16 cellular contexts compared by ENCODE assay signal in the genomic region with DNA sequence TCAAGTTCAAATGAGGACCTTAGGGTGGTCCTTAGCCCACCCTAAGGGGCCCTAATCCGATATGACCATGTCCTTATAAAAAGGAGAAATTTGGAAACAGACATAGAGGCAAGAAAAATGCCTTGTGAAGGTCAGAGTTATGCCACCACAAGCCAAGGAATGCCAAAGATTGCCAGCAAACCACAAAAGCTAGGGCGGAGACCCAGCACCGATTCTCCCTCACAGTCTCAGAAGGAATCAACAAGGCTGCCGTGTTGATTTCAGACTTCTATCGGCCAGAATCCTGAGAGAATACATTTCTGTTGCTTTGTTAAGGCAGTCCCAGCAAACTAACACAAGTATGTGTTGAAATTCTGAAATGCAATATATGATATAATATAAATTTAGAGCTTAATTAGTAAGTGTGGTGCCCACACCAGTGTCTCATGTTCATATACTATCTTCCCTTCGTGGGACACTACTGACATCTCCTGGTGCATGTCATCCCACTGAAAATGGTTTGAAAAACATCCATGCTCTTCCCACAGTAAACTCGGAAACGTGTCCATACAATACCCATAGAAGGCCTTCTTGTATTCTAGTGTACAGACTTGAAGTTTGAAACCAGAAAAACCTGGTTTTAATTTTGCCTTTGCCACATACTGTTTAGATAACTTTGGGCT.
A peak's percentile ranks its signal among the peaks of the same experiment; 100 is the strongest.
DNase-seq lines count a peak whose midpoint lies in the region; ATAC-seq and TF ChIP-seq lines count a peak whose summit lies in the region.
"Had no signal": no experiment of that assay in that cellular context is flagged by ENCODE, and none has a peak within 500 bp of the region (broad histone marks: within the 10 kb centered on the region; RNA-seq: fewer than 3 reads in every experiment).

No MANE protein-coding gene starts in this region.

- CTCF ChIA-PET in HCT116 (lab: Charles Lee): interaction anchor here (0.8 kb wide), 1 partner anchor 1310 kb away, joined by 4 read pairs; no protein-coding TSS in a partner anchor

- H3K4me3 ChIP-seq in AG09309 (ENCODE audit: control insufficient read depth, low read depth, low read length) (no peak overlapping the region), HCT116 (replicated peaks in 1 of 2; ENCODE audit: low read depth in 1 of 2, low read length in 2 of 2) (no peak overlapping the region), left ventricle myocardium inferior (no peak overlapping the region)
- H3K4me3 ChIP-seq: thoracic aorta had no signal

- POLR2A ChIA-PET in HCT116 (lab: Charles Lee): no interaction called here

- H3K36me3 ChIP-seq in HCT116 (ENCODE audit: control insufficient read depth in 1 of 2, insufficient read depth in 2 of 2, low read length in 2 of 2): no peaks in the 10 kb centered on the region
- no peaks in the 10 kb centered on the region for H3K36me3 ChIP-seq in left ventricle myocardium inferior
- H3K36me3 ChIP-seq: thoracic aorta had no signal

- H3K4me1 ChIP-seq in HCT116 (ENCODE audit: control insufficient read depth in 1 of 2, insufficient read depth in 2 of 2, low read length in 2 of 2) (peaks cover 11 to 17% of the 10 kb centered on the region in 2 experiments), left ventricle myocardium inferior (peaks cover 17% of the 10 kb centered on the region)

- peak; percentile 23; the same call in 1 of the 2 replicates for ATAC-seq in HCT116
- ATAC-seq in HG03039 (IDR thresholded peaks at IDR 0.05; ENCODE audit: unreplicated experiment): no peak
- ATAC-seq: naive thymus-derived CD4-positive, alpha-beta T cell had no signal

- TF ChIP-seq CTCF in AG09309 (IDR thresholded peaks at IDR 0.05; ENCODE audit: control insufficient read depth, insufficient read depth, low read depth, low read length, missing control alignments): peak; percentile 21
- peak in 2 of 3 experiments; percentile 12 to 35; a peak in 2 of 6 replicates for TF ChIP-seq CTCF in HCT116 (IDR thresholded peaks at IDR 0.05 in 2 of 3, conservative IDR thresholded peaks at IDR 0.05 in 1 of 3; ENCODE audit: borderline replicate concordance in 1 of 3, insufficient read depth in 1 of 3, low read depth in 2 of 3, low read length in 2 of 3)
- peak; percentile 67 for TF ChIP-seq CTCF in left ventricle myocardium inferior (IDR thresholded peaks at IDR 0.05; ENCODE audit: borderline replicate concordance)
- no peak for TF ChIP-seq CTCF in GM13977 (IDR thresholded peaks at IDR 0.05; ENCODE audit: extremely low read depth, insufficient read depth, missing control alignments)

- in situ Hi-C loops in GM13977 (cut with MboI; ENCODE audit: low pct_unique_long_range_greater_than_20kb, low sequenced_read_pairs, unreplicated experiment): no loop called here

- no peak overlapping the region for H3K27ac ChIP-seq in HCT116 (ENCODE audit: low read depth, low read length)
- no peak overlapping the region for H3K27ac ChIP-seq in left ventricle myocardium inferior (replicated peaks)
- H3K27ac ChIP-seq: RWPE1, thoracic aorta had no signal

- no peak for TF ChIP-seq POLR2A in HCT116 (IDR thresholded peaks at IDR 0.05; ENCODE audit: borderline replicate concordance, extremely low read depth, insufficient read depth, insufficient read length)

- intact Hi-C loops in HCT116 (cut with micrococcal nuclease): no loop called here
- intact Hi-C loops in left ventricle myocardium inferior (cut with micrococcal nuclease): no loop called here

- TF ChIP-seq RAD21 in HCT116 (IDR thresholded peaks at IDR 0.05; ENCODE audit: low read depth): peak; percentile 52

- DNase-seq in AG09309 (ENCODE audit: low read depth) (no peak), HCT116 (ENCODE audit: low read depth, low spot score) (no peak), SW480 (ENCODE audit: low spot score) (peak; percentile 30), left ventricle myocardium inferior (no peak), GM13977 (ENCODE audit: low spot score) (no peak), T-helper 2 cell (no peak), NCI-H1105 (lab: John Stamatoyannopoulos, UW) (no peak)
- DNase-seq: activated CD4-positive, alpha-beta T cell treated with anti-CD3 and anti-CD28 coated beads, Interleukin-2, amount 50 U/mL, for 1 hour; activated T-cell treated with anti-CD3 and anti-CD28 coated beads, Interleukin-2, amount 50 U/mL, for 48 hours; CD8-positive, alpha-beta memory T cell; naive thymus-derived CD4-positive, alpha-beta T cell; NCI-H1436; NCI-H510A treated with DMSO at 0.1 percent for 48 hours had no signal

- H3K9ac ChIP-seq in HCT116 (ENCODE audit: low read length): no peak overlapping the region

- peak overlapping the region; percentile 8; the same call in 1 of the 2 replicates for H3K4me2 ChIP-seq in HCT116 (ENCODE audit: low read length)

- H3K27me3 ChIP-seq in HCT116 (ENCODE audit: insufficient read depth, low read length) (no peaks in the 10 kb centered on the region), left ventricle myocardium inferior (ENCODE audit: low read depth) (no peaks in the 10 kb centered on the region)

- H3K9me3 ChIP-seq in HCT116 (ENCODE audit: control insufficient read depth in 1 of 2, insufficient read depth in 1 of 2, low read depth in 1 of 2, low read length in 2 of 2) (no peaks in the 10 kb centered on the region; a peak in 1 of 4 replicates), left ventricle myocardium inferior (replicated peaks) (no peaks in the 10 kb centered on the region)
- H3K9me3 ChIP-seq: thoracic aorta had no signal

- RAD21 ChIA-PET in HCT116 (lab: Charles Lee; ENCODE audit: low non-redundant PET in 1 of 2, low total read pairs in 2 of 2, uncharacterized antibody in 2 of 2, unreplicated experiment in 2 of 2): no interaction called here

- no peaks in the 10 kb centered on the region for H4K20me1 ChIP-seq in HCT116 (ENCODE audit: insufficient read depth)

- peak overlapping the region; percentile 63 for H2AFZ ChIP-seq in HCT116 (ENCODE audit: low read depth, low read length, poor library complexity, severe bottlenecking)

- no peaks in the 10 kb centered on the region for H3K9me2 ChIP-seq in HCT116 (ENCODE audit: insufficient read depth)

- H3K79me2 ChIP-seq in HCT116 (ENCODE audit: insufficient read depth, low read length): no peaks in the 10 kb centered on the region

- no TSS peak for BruUV-seq in HCT116 (replicated peaks; lab: Mats Ljungman, UMichigan)

TF ChIP-seq in HCT116, 20 proteins besides CTCF, POLR2A, EP300 and RAD21:
- TF ChIP-seq CBX3 (IDR thresholded peaks at IDR 0.05; ENCODE audit: low read depth) (no peak), ELF1 (IDR thresholded peaks at IDR 0.05; ENCODE audit: borderline replicate concordance, low read depth) (no peak), SP1 (IDR thresholded peaks at IDR 0.05; ENCODE audit: low read depth) (no peak), CEBPB (IDR thresholded peaks at IDR 0.05; ENCODE audit: low read depth) (no peak), EZH2 (IDR thresholded peaks at IDR 0.05) (no peak), JUND (IDR thresholded peaks at IDR 0.05) (no peak), EZH2phosphoT487 (IDR thresholded peaks at IDR 0.05; ENCODE audit: borderline replicate concordance) (no peak), ZBTB33 (IDR thresholded peaks at IDR 0.05; ENCODE audit: extremely low read depth, insufficient replicate concordance, low read length) (no peak), FOSL1 (IDR thresholded peaks at IDR 0.05; ENCODE audit: low read depth) (no peak), ZNF274 (IDR thresholded peaks at IDR 0.05; ENCODE audit: low read depth, low read length) (no peak), SIN3A (IDR thresholded peaks at IDR 0.05; ENCODE audit: low read depth) (no peak), YY1 (IDR thresholded peaks at IDR 0.05; ENCODE audit: extremely low read depth, insufficient replicate concordance, low read depth, low read length) (no peak), POLR2AphosphoS5 (IDR thresholded peaks at IDR 0.05; ENCODE audit: low read depth, low read length) (no peak), SRF (IDR thresholded peaks at IDR 0.05; ENCODE audit: low read depth) (no peak), EGR1 (IDR thresholded peaks at IDR 0.05; ENCODE audit: low read depth) (no peak)
- TF ChIP-seq, protein P1, sequence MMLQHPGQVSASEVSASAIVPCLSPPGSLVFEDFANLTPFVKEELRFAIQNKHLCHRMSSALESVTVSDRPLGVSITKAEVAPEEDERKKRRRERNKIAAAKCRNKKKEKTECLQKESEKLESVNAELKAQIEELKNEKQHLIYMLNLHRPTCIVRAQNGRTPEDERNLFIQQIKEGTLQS (IDR thresholded peaks at IDR 0.05): no peak
- TF ChIP-seq, protein P2, sequence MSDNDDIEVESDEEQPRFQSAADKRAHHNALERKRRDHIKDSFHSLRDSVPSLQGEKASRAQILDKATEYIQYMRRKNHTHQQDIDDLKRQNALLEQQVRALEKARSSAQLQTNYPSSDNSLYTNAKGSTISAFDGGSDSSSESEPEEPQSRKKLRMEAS (IDR thresholded peaks at IDR 0.05): no peak
